ENCODE assay signal across 23 cellular contexts in the genomic region with DNA sequence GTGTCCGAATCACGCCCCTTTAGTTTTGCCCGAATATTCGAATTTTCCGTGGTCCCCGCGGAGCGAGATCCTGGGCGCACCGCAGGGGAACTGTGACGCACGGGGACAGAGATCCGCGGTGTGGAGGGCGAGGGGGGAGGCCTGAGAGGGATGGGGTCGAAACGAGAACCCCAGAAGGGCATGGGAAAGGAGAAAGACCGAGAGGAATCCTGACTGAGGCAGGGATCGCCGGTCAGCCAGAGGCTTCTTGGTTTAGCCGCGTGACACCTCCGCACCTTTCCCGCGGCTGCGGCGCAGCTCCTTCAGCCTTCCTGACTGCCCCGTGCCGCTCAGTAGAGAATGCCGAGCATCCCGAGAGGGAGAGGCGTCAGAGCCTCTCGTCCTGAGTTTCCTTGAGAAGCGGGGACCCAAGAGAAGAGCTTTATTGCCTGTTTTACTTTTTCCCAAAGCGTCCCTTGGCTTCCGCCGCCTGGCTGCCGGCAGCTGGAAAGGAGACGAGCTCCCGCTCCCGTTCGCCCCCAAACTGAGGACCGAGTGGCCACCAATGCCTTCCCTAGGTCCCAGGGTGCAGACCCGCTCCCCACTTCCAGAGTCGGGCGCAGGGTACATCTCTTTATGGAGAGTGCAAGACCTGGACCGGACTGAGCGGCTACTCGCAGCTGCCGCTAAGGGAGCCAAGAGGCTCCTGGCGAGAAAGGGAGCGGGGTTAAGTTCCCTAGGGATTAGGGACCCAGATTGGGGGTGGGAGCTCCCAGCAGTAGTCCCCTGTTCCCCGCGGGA. TPM values are rescaled to one million over a fixed set of nuclear protein-coding genes. Genes with fewer than 3 reads are reported as not detected.
A peak's percentile ranks its signal among the peaks of the same experiment; 100 is the strongest.
DNase-seq lines count a peak whose midpoint lies in the region; ATAC-seq and TF ChIP-seq lines count a peak whose summit lies in the region.
"Had no signal": no experiment of that assay in that cellular context is flagged by ENCODE, and none has a peak within 500 bp of the region (broad histone marks: within the 10 kb centered on the region; RNA-seq: fewer than 3 reads in every experiment).

No MANE protein-coding gene starts in this region.

- peak; percentile 9 for ATAC-seq in WTC11
- no peak for ATAC-seq in HG03097 (IDR thresholded peaks at IDR 0.05; ENCODE audit: low FRiP score, unreplicated experiment)
- ATAC-seq: CD8-positive, alpha-beta T cell; heart left ventricle had no signal

- no peaks in the 10 kb centered on the region for H3K9me3 Mint-ChIP-seq in WTC11
- H3K9me3 Mint-ChIP-seq in progenitor cell of endocrine pancreas (ENCODE audit: low read depth), result peaks cover 10% of the 10 kb centered on the region
- H3K9me3 Mint-ChIP-seq: activated naive CD8-positive, alpha-beta T cell treated with anti-CD3 and anti-CD28 coated beads, Interleukin-2, amount 10 ng/mL, durations not matched to agents 7 days and 5 days; CD8-positive, alpha-beta T cell had no signal

- POLR2A ChIA-PET in HEK293 (lab: Yijun Ruan, JAX) (interaction anchor here (0.7 kb wide), 1 partner anchor 332 kb away, joined by 7 read pairs; no protein-coding TSS in a partner anchor), WTC11 (lab: Charles Lee) (interaction anchor here (0.7 kb wide), 1 partner anchor 222 kb away, joined by 3 read pairs; a partner anchor contains a TSS)

- H3K9me3 ChIP-seq in HEK293 (ENCODE audit: control insufficient read depth, insufficient read depth, low read depth, low read length), result no peaks in the 10 kb centered on the region
- H3K9me3 ChIP-seq in iPS-15b (ENCODE audit: control insufficient read depth, insufficient read depth, low read length), result no peaks in the 10 kb centered on the region
- no peaks in the 10 kb centered on the region for H3K9me3 ChIP-seq in HAP-1
- H3K9me3 ChIP-seq: thoracic aorta had no signal

- H3K4me3 ChIP-seq in HEK293 (ENCODE audit: low read depth, low read length) (peak overlapping the region; percentile 9), iPS-15b (ENCODE audit: low read depth, low read length) (peak overlapping the region; percentile 59), HAP-1 (no peak overlapping the region)
- H3K4me3 ChIP-seq: coronary artery, heart left ventricle, SK-N-MC, spleen, thoracic aorta had no signal

- H3K27me3 ChIP-seq in iPS-15b (ENCODE audit: control insufficient read depth, insufficient read depth, low read length), result peaks cover 74% of the 10 kb centered on the region
- peaks cover 52% of the 10 kb centered on the region for H3K27me3 ChIP-seq in HAP-1 (ENCODE audit: low read depth)

- H3K36me3 ChIP-seq in HEK293 (ENCODE audit: control insufficient read depth in 2 of 2, insufficient read depth in 1 of 2, low read length in 2 of 2) (peaks cover 0 to 9% of the 10 kb centered on the region in 2 experiments; a peak in 1 of 3 replicates), iPS-15b (ENCODE audit: control insufficient read depth, insufficient read depth, low read length) (no peaks in the 10 kb centered on the region), HAP-1 (replicated peaks) (no peaks in the 10 kb centered on the region)
- H3K36me3 ChIP-seq: heart left ventricle, spleen, thoracic aorta, WERI-Rb-1 had no signal

- DNase-seq in WTC11 (ENCODE audit: low spot score) (peak; percentile 22), progenitor cell of endocrine pancreas (ENCODE audit: low spot score, unreplicated experiment) (no peak), HAP-1 (ENCODE audit: low spot score in 2 of 2) (no peak), HT-29 (ENCODE audit: low spot score) (no peak)
- DNase-seq: activated CD8-positive, alpha-beta memory T cell treated with anti-CD3 and anti-CD28 coated beads, Interleukin-2, amount 50 U/mL, for 48 hours; activated naive CD8-positive, alpha-beta T cell treated with anti-CD3 and anti-CD28 coated beads, Interleukin-2, amount 10 ng/mL, durations not matched to agents 7 days and 5 days; CD8-positive, alpha-beta T cell; heart left ventricle; spleen; stimulated activated CD4-positive, alpha-beta T cell treated with anti-CD3 and anti-CD28 coated beads, Interleukin-4, amount 100 ng/mL, for 24 hours; stimulated activated naive CD4-positive, alpha-beta T cell treated with Interleukin-2 at 50 U/mL for 16 hours had no signal

- no peak overlapping the region for H3K27ac ChIP-seq in HEK293 (ENCODE audit: extremely low read depth, low read depth, low read length)
- H3K27ac ChIP-seq: coronary artery, heart left ventricle, RWPE1, SK-N-MC, spleen, thoracic aorta, WERI-Rb-1 had no signal

- H3K4me1 Mint-ChIP-seq in WTC11, result peaks cover 12% of the 10 kb centered on the region
- peaks cover 8% of the 10 kb centered on the region for H3K4me1 Mint-ChIP-seq in progenitor cell of endocrine pancreas (ENCODE audit: low read depth)

- in situ Hi-C loops in HAP-1 (cut with MboI; ENCODE audit: low sequenced_read_pairs), result no loop called here

- H3K27ac Mint-ChIP-seq in WTC11, result no peak overlapping the region
- no peak overlapping the region for H3K27ac Mint-ChIP-seq in progenitor cell of endocrine pancreas
- H3K27ac Mint-ChIP-seq: activated naive CD8-positive, alpha-beta T cell treated with anti-CD3 and anti-CD28 coated beads, Interleukin-2, amount 10 ng/mL, durations not matched to agents 7 days and 5 days; CD8-positive, alpha-beta T cell; IgD-negative memory B cell had no signal

- H3K4me1 ChIP-seq in HEK293 (ENCODE audit: control insufficient read depth, insufficient read depth, low read length), result no peaks in the 10 kb centered on the region
- H3K4me1 ChIP-seq in iPS-15b (ENCODE audit: control insufficient read depth, insufficient read depth, low read length), result no peaks in the 10 kb centered on the region
- H3K4me1 ChIP-seq in HAP-1, result no peaks in the 10 kb centered on the region

- peaks cover 85% of the 10 kb centered on the region for H3K27me3 Mint-ChIP-seq in WTC11 (ENCODE audit: low read depth)
- peaks cover 86% of the 10 kb centered on the region for H3K27me3 Mint-ChIP-seq in progenitor cell of endocrine pancreas

- CTCF ChIA-PET in HEK293 (lab: Yijun Ruan, JAX) (interaction anchor here (1.7 kb wide), 1 partner anchor 506 kb away, joined by 3 read pairs; no protein-coding TSS in a partner anchor), WTC11 (lab: Charles Lee) (interaction anchor here (0.6 to 4.5 kb wide), 7 partner anchors 97 to 505 kb away, joined by 3 to 56 read pairs (median 6); a partner anchor contains a TSS)

- peak overlapping the region; percentile 72 for H3K4me3 Mint-ChIP-seq in WTC11
- H3K4me3 Mint-ChIP-seq in progenitor cell of endocrine pancreas (ENCODE audit: low read depth), result peak overlapping the region; percentile 49
- H3K4me3 Mint-ChIP-seq: activated naive CD8-positive, alpha-beta T cell treated with anti-CD3 and anti-CD28 coated beads, Interleukin-2, amount 10 ng/mL, durations not matched to agents 7 days and 5 days; CD8-positive, alpha-beta T cell had no signal

- no peaks in the 10 kb centered on the region for H3K36me3 Mint-ChIP-seq in WTC11
- H3K36me3 Mint-ChIP-seq in progenitor cell of endocrine pancreas (ENCODE audit: insufficient read depth), result no peaks in the 10 kb centered on the region
- H3K36me3 Mint-ChIP-seq: CD8-positive, alpha-beta T cell; IgD-negative memory B cell had no signal

- no peak for TF ChIP-seq CTCF in HEK293 (tag by site-specific recombination; IDR thresholded peaks at IDR 0.05)
- TF ChIP-seq CTCF in WTC11 (IDR thresholded peaks at IDR 0.05), result no peak
- no peak for TF ChIP-seq CTCF in progenitor cell of endocrine pancreas (IDR thresholded peaks at IDR 0.05; ENCODE audit: unreplicated experiment)

- no peak overlapping the region for H3K9ac ChIP-seq in iPS-15b (ENCODE audit: low read depth, low read length)

TF ChIP-seq in HEK293, 187 proteins besides CTCF, POLR2A, EP300 and RAD21:
- TF ChIP-seq ZNF561 (tag by site-specific recombination; IDR thresholded peaks at IDR 0.05; ENCODE audit: borderline replicate concordance), result no peak
- no peak for TF ChIP-seq ZNF157 (tag by site-specific recombination; IDR thresholded peaks at IDR 0.05)
- no peak for TF ChIP-seq ZNF23 (tag by site-specific recombination; IDR thresholded peaks at IDR 0.05; ENCODE audit: borderline replicate concordance)
- TF ChIP-seq ZNF426 (tag by site-specific recombination; IDR thresholded peaks at IDR 0.05), result no peak
- no peak for TF ChIP-seq ZBTB20 (tag by site-specific recombination; IDR thresholded peaks at IDR 0.05)

TF ChIP-seq in WTC11, 78 proteins besides CTCF, POLR2A, EP300 and RAD21:
- TF ChIP-seq, protein P1, sequence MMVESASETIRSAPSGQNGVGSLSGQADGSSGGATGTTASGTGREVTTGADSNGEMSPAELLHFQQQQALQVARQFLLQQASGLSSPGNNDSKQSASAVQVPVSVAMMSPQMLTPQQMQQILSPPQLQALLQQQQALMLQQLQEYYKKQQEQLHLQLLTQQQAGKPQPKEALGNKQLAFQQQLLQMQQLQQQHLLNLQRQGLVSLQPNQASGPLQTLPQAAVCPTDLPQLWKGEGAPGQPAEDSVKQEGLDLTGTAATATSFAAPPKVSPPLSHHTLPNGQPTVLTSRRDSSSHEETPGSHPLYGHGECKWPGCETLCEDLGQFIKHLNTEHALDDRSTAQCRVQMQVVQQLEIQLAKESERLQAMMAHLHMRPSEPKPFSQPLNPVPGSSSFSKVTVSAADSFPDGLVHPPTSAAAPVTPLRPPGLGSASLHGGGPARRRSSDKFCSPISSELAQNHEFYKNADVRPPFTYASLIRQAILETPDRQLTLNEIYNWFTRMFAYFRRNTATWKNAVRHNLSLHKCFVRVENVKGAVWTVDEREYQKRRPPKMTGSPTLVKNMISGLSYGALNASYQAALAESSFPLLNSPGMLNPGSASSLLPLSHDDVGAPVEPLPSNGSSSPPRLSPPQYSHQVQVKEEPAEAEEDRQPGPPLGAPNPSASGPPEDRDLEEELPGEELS (CRISPR knock-in tag; IDR thresholded peaks at IDR 0.05), result no peak
- TF ChIP-seq RELA (CRISPR knock-in tag; IDR thresholded peaks at IDR 0.05; ENCODE audit: borderline replicate concordance), result no peak
- TF ChIP-seq ELF4 (CRISPR knock-in tag; IDR thresholded peaks at IDR 0.05; ENCODE audit: low read depth), result no peak
- TF ChIP-seq TEAD4 (CRISPR knock-in tag; IDR thresholded peaks at IDR 0.05), result no peak
- no peak for TF ChIP-seq RORB (CRISPR knock-in tag; IDR thresholded peaks at IDR 0.05)

RNA-seq across cellular contexts. Expression of a gene that starts 0.9 kb away (rescaled TPM):
- total RNA-seq in WTC11 (2021) (5.9 to 12.0 TPM (median 5.9 TPM) in 3 replicates), progenitor cell of endocrine pancreas (0.29 and 0.64 TPM in 2 replicates)
- total RNA-seq in HT-29 (2014; rRNA removed; shearing (Covaris generic)), result not detected in 2 replicates
- total RNA-seq: activated naive CD8-positive, alpha-beta T cell treated with anti-CD3 and anti-CD28 coated beads, Interleukin-2, amount 10 ng/mL, durations not matched to agents 7 days and 5 days; CD8-positive, alpha-beta T cell; heart left ventricle; liver; renal cortical epithelial cell; spleen; T-helper 2 cell treated with Interferon-gamma antibody and Interleukin-4, amounts not matched to agents 100 ng/mL and 5 ng/mL, for 36 hours; thoracic aorta had no signal
